ENCODE assay signal across 1 cellular context in genomic region chr1:51575406-51576084, GRCh38.
TF ChIP-seq lines count a peak whose summit lies in the region.

No MANE protein-coding gene starts in this region.

TF ChIP-seq in HEK293, 187 proteins besides CTCF, POLR2A, EP300 and RAD21 (continued from another document and continues in another):
- TF ChIP-seq ZFP37 (tag by site-specific recombination; IDR thresholded peaks at IDR 0.05): no peak
- peak; percentile 62; the same call in 1 of the 2 replicates for TF ChIP-seq ZNF184 (tag by site-specific recombination; IDR thresholded peaks at IDR 0.05)
- no peak for TF ChIP-seq ZNF830 (tag by site-specific recombination; IDR thresholded peaks at IDR 0.05; ENCODE audit: low read depth)
- no peak for TF ChIP-seq SP3 (tag by site-specific recombination; IDR thresholded peaks at IDR 0.05)
- no peak for TF ChIP-seq ZNF37A (tag by site-specific recombination; IDR thresholded peaks at IDR 0.05)
- peak; percentile 65 for TF ChIP-seq PRDM6 (tag by site-specific recombination; IDR thresholded peaks at IDR 0.05)
- TF ChIP-seq KLF8 (tag by site-specific recombination; IDR thresholded peaks at IDR 0.05): peak; percentile 64; the same call in 1 of the 2 replicates
- TF ChIP-seq KLF17 (tag by site-specific recombination; IDR thresholded peaks at IDR 0.05): no peak
- TF ChIP-seq ZNF341 (tag by site-specific recombination; IDR thresholded peaks at IDR 0.05; ENCODE audit: low read depth): no peak
- TF ChIP-seq ZNF175 (tag by site-specific recombination; IDR thresholded peaks at IDR 0.05): no peak
- TF ChIP-seq ZNF555 (tag by site-specific recombination; conservative IDR thresholded peaks at IDR 0.05): no peak
- no peak for TF ChIP-seq ZNF513 (tag by site-specific recombination; IDR thresholded peaks at IDR 0.05)
- no peak for TF ChIP-seq ZNF26 (tag by site-specific recombination; IDR thresholded peaks at IDR 0.05)
- TF ChIP-seq ZNF544 (tag by site-specific recombination; IDR thresholded peaks at IDR 0.05): no peak
- TF ChIP-seq ZBTB10 (tag by site-specific recombination; IDR thresholded peaks at IDR 0.05): no peak
- TF ChIP-seq HIC1 (tag by site-specific recombination; IDR thresholded peaks at IDR 0.05): no peak
- TF ChIP-seq ZNF792 (tag by site-specific recombination; IDR thresholded peaks at IDR 0.05): no peak
- no peak for TF ChIP-seq SCRT2 (tag by site-specific recombination; IDR thresholded peaks at IDR 0.05)
- 0 out of 2 replicates have a peak, but pooled peaks have one; percentile 9 for TF ChIP-seq ZNF324 (tag by site-specific recombination; IDR thresholded peaks at IDR 0.05)
- no peak for TF ChIP-seq ZNF654 (tag by site-specific recombination; IDR thresholded peaks at IDR 0.05; ENCODE audit: low read depth)
- TF ChIP-seq ZNF560 (tag by site-specific recombination; IDR thresholded peaks at IDR 0.05; ENCODE audit: borderline replicate concordance): no peak
- TF ChIP-seq ZNF518A (tag by site-specific recombination; conservative IDR thresholded peaks at IDR 0.05; ENCODE audit: low read depth): 0 out of 2 replicates have a peak, but pooled peaks have one; percentile 18
- TF ChIP-seq ZNF24 (tag by site-specific recombination; IDR thresholded peaks at IDR 0.05): peak; percentile 60; the same call in 1 of the 2 replicates
- TF ChIP-seq GLIS2 (tag by site-specific recombination; IDR thresholded peaks at IDR 0.05): no peak; the same call in 1 of the 2 replicates
- no peak for TF ChIP-seq ZNF747 (tag by site-specific recombination; IDR thresholded peaks at IDR 0.05)
- no peak for TF ChIP-seq ZBTB11 (tag by site-specific recombination; conservative IDR thresholded peaks at IDR 0.05; ENCODE audit: low read depth)
- no peak for TF ChIP-seq PATZ1 (tag by site-specific recombination; IDR thresholded peaks at IDR 0.05)
- 0 out of 2 replicates have a peak, but pooled peaks have one; percentile 16 for TF ChIP-seq ZNF558 (tag by site-specific recombination; IDR thresholded peaks at IDR 0.05)
- TF ChIP-seq IKZF3 (tag by site-specific recombination; IDR thresholded peaks at IDR 0.05): no peak
- TF ChIP-seq ZFP69B (tag by site-specific recombination; IDR thresholded peaks at IDR 0.05): no peak
- TF ChIP-seq ZFP41 (tag by site-specific recombination; IDR thresholded peaks at IDR 0.05; ENCODE audit: borderline replicate concordance): no peak
- no peak for TF ChIP-seq ZNF302 (tag by site-specific recombination; IDR thresholded peaks at IDR 0.05; ENCODE audit: low read depth)
- TF ChIP-seq SCRT1 (tag by site-specific recombination; IDR thresholded peaks at IDR 0.05; ENCODE audit: borderline replicate concordance): no peak
